In the genomic region with DNA sequence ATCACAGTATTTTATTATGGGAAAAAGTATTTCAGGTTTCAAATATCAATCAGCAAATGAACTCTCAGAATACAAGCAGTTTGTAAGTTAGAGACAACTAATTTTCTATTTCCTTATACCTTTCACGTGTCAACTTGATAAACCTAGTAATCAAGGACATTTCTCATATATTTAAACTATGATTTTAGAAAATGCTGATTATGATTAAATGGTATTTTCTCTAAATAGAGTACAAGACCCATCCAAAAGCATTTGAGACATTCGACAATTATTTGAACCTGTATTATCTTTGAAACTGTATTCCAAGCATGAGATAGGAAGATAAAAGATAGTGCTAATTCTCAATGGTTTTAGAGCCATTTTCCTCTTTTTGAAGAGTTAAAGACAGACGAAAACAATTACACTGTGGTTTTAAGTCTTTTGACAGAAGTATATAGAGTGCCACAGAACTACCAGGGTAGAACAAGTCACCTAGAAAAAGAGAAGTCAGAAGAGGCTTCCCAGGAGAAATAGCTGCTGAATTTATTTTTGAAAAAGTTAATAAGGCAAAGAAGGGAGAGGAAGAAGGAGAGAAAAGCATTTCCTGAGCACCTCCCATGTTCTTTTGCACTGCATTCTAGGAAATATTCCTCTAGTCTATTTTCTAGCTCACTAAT, we compare ENCODE assay signal across 28 cellular contexts. TPM values are rescaled to one million over a fixed set of nuclear protein-coding genes. Genes with fewer than 3 reads are reported as not detected.
"Had no signal": no experiment of that assay in that cellular context is flagged by ENCODE, and none has a peak within 500 bp of the region (broad histone marks: within the 10 kb centered on the region; RNA-seq: fewer than 3 reads in every experiment).

No MANE protein-coding gene starts in this region.

- H3K4me3 ChIP-seq: coronary artery, esophagus muscularis mucosa, gastroesophageal sphincter, heart left ventricle, hepatocyte, left lung, mucosa of descending colon, testis, tibial artery had no signal

- DNase-seq: dermis blood vessel endothelial cell; effector memory CD4-positive, alpha-beta T cell; foreskin keratinocyte; heart left ventricle; left cardiac atrium; left lung; mesenchymal stem cell; mucosa of descending colon; naive B cell; stimulated activated CD4-positive, alpha-beta T cell treated with anti-CD3 and anti-CD28 coated beads, Interleukin-2, amount 100 ng/mL, for 24 hours; stimulated activated CD4-positive, alpha-beta T cell treated with anti-CD3 and anti-CD28 coated beads, Interleukin-4, amount 100 ng/mL, for 24 hours; stimulated activated naive CD8-positive, alpha-beta T cell treated with anti-CD3 and anti-CD28 coated beads, Interleukin-15, Interleukin-2, amounts not matched to agents 100 U/mL and 50 U/mL, for 24 hours; substantia nigra; testis; tibial artery had no signal

- ATAC-seq: foreskin keratinocyte; gastroesophageal sphincter; heart left ventricle; left cardiac atrium; left lung; mucosa of descending colon; natural killer cell treated with Interleukin-12 subunit alpha and Interleukin-12 subunit beta and Interleukin-15 and Interleukin-18, amount 100 ng/mL, for 72 hours; sciatic nerve; stimulated activated effector memory CD8-positive, alpha-beta T cell treated with anti-CD3 and anti-CD28 coated beads, Interleukin-12 subunit alpha, Interleukin-12 subunit beta, amount 100 ng/mL, for 72 hours; stimulated activated naive CD8-positive, alpha-beta T cell treated with anti-CD3 and anti-CD28 coated beads, Interleukin-15, Interleukin-2, amounts not matched to agents 100 U/mL and 50 U/mL, for 24 hours had no signal

- H3K4me1 ChIP-seq: esophagus muscularis mucosa, foreskin keratinocyte, gastroesophageal sphincter, left lung, parathyroid adenoma, testis, tibial artery had no signal

- H3K27me3 ChIP-seq: esophagus muscularis mucosa, gastroesophageal sphincter, heart left ventricle, left lung, neutrophil, testis, tibial artery had no signal

- H3K4me2 ChIP-seq: hepatocyte had no signal

- H3K36me3 ChIP-seq: esophagus muscularis mucosa, gastroesophageal sphincter, heart left ventricle, left lung, neutrophil, tibial artery had no signal

- FAIRE-seq: endothelial cell of umbilical vein, islet of Langerhans had no signal

- H3K9me3 ChIP-seq: esophagus muscularis mucosa, gastroesophageal sphincter, heart left ventricle, left lung, mucosa of descending colon, neutrophil, testis, tibial artery had no signal

- H3K27ac ChIP-seq: coronary artery, esophagus muscularis mucosa, foreskin keratinocyte, gastroesophageal sphincter, heart left ventricle, hepatocyte, left lung, neutrophil, parathyroid adenoma, testis, tibial artery had no signal

RNA-seq across cellular contexts. Expression of gene MEIKIN, which starts 5.6 kb away (rescaled TPM):
- polyA plus RNA-seq: endothelial cell of umbilical vein, fibroblast of lung, foreskin keratinocyte, hepatocyte, urinary bladder had no signal
